ENCODE assay signal across 8 cellular contexts in genomic region chr12:30694412-30694955, GRCh38.
DNase-seq lines count a peak whose midpoint lies in the region; TF ChIP-seq lines count a peak whose summit lies in the region.

No MANE protein-coding gene starts in this region.

- TF ChIP-seq CTCF in nephron progenitor cell (IDR thresholded peaks at IDR 0.05), result no peak

- DNase-seq in activated T-cell treated with anti-CD3 and anti-CD28 coated beads, Interleukin-2, amount 50 U/mL, for 24 hours, result no peak
- DNase-seq in activated T-cell treated with anti-CD3 and anti-CD28 coated beads for 4 hours (no peak), NCI-H345 (lab: John Stamatoyannopoulos, UW) (peak; percentile 48), nephron progenitor cell (no peak), NOMO-1 (lab: John Stamatoyannopoulos, UW; ENCODE audit: unreplicated experiment in 2 of 2) (no peak), GF-D8 (lab: John Stamatoyannopoulos, UW) (no peak)
- DNase-seq in effector CD8-positive, alpha-beta T cell (lab: John Stamatoyannopoulos, UW), result no peak

- H3K4me1 Mint-ChIP-seq in activated T-cell treated with anti-CD3 and anti-CD28 coated beads, Interleukin-2, amount 50 U/mL, for 24 hours (ENCODE audit: low read depth), result peaks cover 49% of the 10 kb centered on the region
- H3K4me1 Mint-ChIP-seq in dendritic cell treated with granulocyte-macrophage colony-stimulating factor and Interleukin-4, amounts not matched to agents 40 ng/mL and 50 ng/mL, for 4 days (ENCODE audit: low read depth), result peaks cover 35% of the 10 kb centered on the region
- peaks cover 44% of the 10 kb centered on the region for H3K4me1 Mint-ChIP-seq in nephron progenitor cell

- H3K27me3 Mint-ChIP-seq in activated T-cell treated with anti-CD3 and anti-CD28 coated beads, Interleukin-2, amount 50 U/mL, for 24 hours, result no peaks in the 10 kb centered on the region
- H3K27me3 Mint-ChIP-seq in dendritic cell treated with granulocyte-macrophage colony-stimulating factor and Interleukin-4, amounts not matched to agents 40 ng/mL and 50 ng/mL, for 4 days, result peaks cover 4% of the 10 kb centered on the region
- H3K27me3 Mint-ChIP-seq in nephron progenitor cell (ENCODE audit: low read depth, poor library complexity), result peaks cover 2% of the 10 kb centered on the region

- H3K27ac Mint-ChIP-seq in activated T-cell treated with anti-CD3 and anti-CD28 coated beads, Interleukin-2, amount 50 U/mL, for 24 hours, result peak overlapping the region; percentile 98
- H3K27ac Mint-ChIP-seq in dendritic cell treated with granulocyte-macrophage colony-stimulating factor and Interleukin-4, amounts not matched to agents 40 ng/mL and 50 ng/mL, for 4 days, result peak overlapping the region; percentile 90
- no peak overlapping the region for H3K27ac Mint-ChIP-seq in nephron progenitor cell

- intact Hi-C loops in dendritic cell treated with granulocyte-macrophage colony-stimulating factor and Interleukin-4, amounts not matched to agents 40 ng/mL and 50 ng/mL, for 4 days (cut with micrococcal nuclease), result loop anchor here (2.0 kb wide), 1 partner anchor 16 kb away; no protein-coding TSS in a partner anchor

- no peaks in the 10 kb centered on the region for H3K9me3 Mint-ChIP-seq in activated T-cell treated with anti-CD3 and anti-CD28 coated beads, Interleukin-2, amount 50 U/mL, for 24 hours
- no peaks in the 10 kb centered on the region for H3K9me3 Mint-ChIP-seq in dendritic cell treated with granulocyte-macrophage colony-stimulating factor and Interleukin-4, amounts not matched to agents 40 ng/mL and 50 ng/mL, for 4 days
- no peaks in the 10 kb centered on the region for H3K9me3 Mint-ChIP-seq in nephron progenitor cell

- peak overlapping the region; percentile 90 for H3K4me3 Mint-ChIP-seq in activated T-cell treated with anti-CD3 and anti-CD28 coated beads, Interleukin-2, amount 50 U/mL, for 24 hours
- H3K4me3 Mint-ChIP-seq in dendritic cell treated with granulocyte-macrophage colony-stimulating factor and Interleukin-4, amounts not matched to agents 40 ng/mL and 50 ng/mL, for 4 days, result peak overlapping the region; percentile 91
- peak overlapping the region; percentile 96 for H3K4me3 Mint-ChIP-seq in nephron progenitor cell

- peaks cover 28% of the 10 kb centered on the region for H3K36me3 Mint-ChIP-seq in activated T-cell treated with anti-CD3 and anti-CD28 coated beads, Interleukin-2, amount 50 U/mL, for 24 hours (ENCODE audit: low read depth)
- peaks cover 25% of the 10 kb centered on the region for H3K36me3 Mint-ChIP-seq in dendritic cell treated with granulocyte-macrophage colony-stimulating factor and Interleukin-4, amounts not matched to agents 40 ng/mL and 50 ng/mL, for 4 days (ENCODE audit: low read depth)
- H3K36me3 Mint-ChIP-seq in nephron progenitor cell (ENCODE audit: low read depth), result peaks cover 5% of the 10 kb centered on the region
